In the genomic region with DNA sequence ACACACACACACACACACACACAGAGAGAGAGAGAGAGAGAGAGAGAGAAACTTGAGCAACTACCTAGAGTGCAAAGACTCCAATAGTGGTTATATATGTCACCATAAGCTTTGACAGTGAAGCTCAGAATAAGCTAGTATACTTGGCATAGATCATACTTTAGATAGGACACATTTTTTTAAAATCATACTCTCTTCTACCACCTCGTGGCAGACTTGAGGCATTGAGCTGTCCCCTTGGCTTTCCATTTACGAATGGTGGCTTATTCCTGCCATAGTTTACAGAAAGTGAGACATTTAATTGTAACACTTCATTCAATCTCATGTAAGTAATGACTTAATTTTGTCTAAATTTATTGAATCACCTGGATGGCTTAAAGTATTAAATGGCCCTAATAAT, we compare ENCODE assay signal across 7 cellular contexts.
A peak's percentile ranks its signal among the peaks of the same experiment; 100 is the strongest.
DNase-seq lines count a peak whose midpoint lies in the region; ATAC-seq, FAIRE-seq and TF ChIP-seq lines count a peak whose summit lies in the region.

No MANE protein-coding gene starts in this region.

- H3K4me2 ChIP-seq in GM12878 (ENCODE audit: control insufficient read depth, insufficient read depth) (no peak overlapping the region), osteoblast (ENCODE audit: insufficient read depth, low read length) (no peak overlapping the region)

- no TSS peak for BruUV-seq in GM12878 (replicated peaks; lab: Mats Ljungman, UMichigan)

- H2AFZ ChIP-seq in GM12878 (ENCODE audit: control insufficient read depth, low read depth, low read length) (no peak overlapping the region), osteoblast (ENCODE audit: low read length) (no peak overlapping the region)

- H3K9ac ChIP-seq in GM12878 (ENCODE audit: control insufficient read depth, insufficient read depth, low read length) = no peak overlapping the region

- H3K79me2 ChIP-seq in GM12878 (ENCODE audit: control insufficient read depth, insufficient read depth, low read length) (no peaks in the 10 kb centered on the region), osteoblast (ENCODE audit: insufficient read depth, low read length) (no peaks in the 10 kb centered on the region)

- H3K4me1 ChIP-seq in GM12878 (ENCODE audit: control insufficient read depth, insufficient read depth, low read length) (no peaks in the 10 kb centered on the region), osteoblast (ENCODE audit: insufficient read depth, low read length) (no peaks in the 10 kb centered on the region)

- H4K20me1 ChIP-seq in GM12878 (ENCODE audit: control insufficient read depth, insufficient read depth) (no peaks in the 10 kb centered on the region), osteoblast (ENCODE audit: insufficient read depth, low read length) (no peaks in the 10 kb centered on the region)

- SMC1A ChIA-PET in GM12878 (lab: Charles Lee; ENCODE audit: uncharacterized antibody, unreplicated experiment) = interaction anchor here (0.7 to 2.0 kb wide), 14 partner anchors 12 to 312 kb away, joined by 3 to 22 read pairs (median 4); no protein-coding TSS in a partner anchor

- TF ChIP-seq CTCF in GM12864 (IDR thresholded peaks at IDR 0.05; ENCODE audit: low read depth, low read length, missing control alignments) (peak; percentile 66), GM12878 (IDR thresholded peaks at IDR 0.05 in 2 of 3, conservative IDR thresholded peaks at IDR 0.05 in 1 of 3; ENCODE audit: control insufficient read depth in 2 of 3, extremely low read depth in 1 of 3, insufficient read depth in 1 of 3, low read depth in 3 of 3, low read length in 3 of 3) (peak; percentile 27 to 45 (median 28); a peak in 4 of 6 replicates), osteoblast (IDR thresholded peaks at IDR 0.05; ENCODE audit: extremely low read depth, low read depth, low read length) (peak; percentile 18)

- peak; percentile 24 for DNase-seq in GM12864 (ENCODE audit: low read depth)
- no peak for DNase-seq in GM12878 (ENCODE audit: low read depth, low spot score)
- no peak for DNase-seq in osteoblast (ENCODE audit: insufficient read length, low spot score, missing footprints)
- DNase-seq in NCI-H1048 (lab: John Stamatoyannopoulos, UW) = no peak
- DNase-seq in OCI-M2 (lab: John Stamatoyannopoulos, UW; ENCODE audit: unreplicated experiment) = no peak

- FAIRE-seq in GM12878 (lab: Jason Lieb, UNC) = no peak

- H3K27ac ChIP-seq in GM12878 (ENCODE audit: control insufficient read depth, insufficient read depth) (no peak overlapping the region), osteoblast (ENCODE audit: low read depth, low read length) (no peak overlapping the region)

- no peak for TF ChIP-seq POLR2A in GM12878 (IDR thresholded peaks at IDR 0.05; ENCODE audit: low read depth, low read length)

- in situ Hi-C loops in GM12878 (cut with MboI) = no loop called here

- H3K27me3 ChIP-seq in GM12878 (replicated peaks in 1 of 2; ENCODE audit: control insufficient read depth in 2 of 2, insufficient read depth in 2 of 2, low read length in 1 of 2) = no peaks in the 10 kb centered on the region
- no peaks in the 10 kb centered on the region for H3K27me3 ChIP-seq in osteoblast (ENCODE audit: insufficient read depth, low read length)

- intact Hi-C loops in GM12878 (cut with micrococcal nuclease; ENCODE audit: unreplicated experiment) = loop anchor here (1.0 kb wide), 1 partner anchor 311 kb away; no protein-coding TSS in a partner anchor

- 11% methylated on average over 2 of the region's 2 CpGs for WGBS in GM12878 (ENCODE audit: insufficient coverage, insufficient replicate concordance, low lambda C conversion rate, missing lambda C conversion rate)

- TF ChIP-seq EP300 in Ishikawa (IDR thresholded peaks at IDR 0.05; ENCODE audit: borderline replicate concordance) (no peak), GM12878 (IDR thresholded peaks at IDR 0.05; ENCODE audit: borderline replicate concordance in 1 of 2, control insufficient read depth in 1 of 2, low read depth in 2 of 2, low read length in 2 of 2) (no peak)

- H3K4me3 ChIP-seq in GM12864 (ENCODE audit: low read depth, low read length) (no peak overlapping the region), GM12878 (no peak overlapping the region), osteoblast (ENCODE audit: insufficient read depth, low read length) (no peak overlapping the region)

- no peaks in the 10 kb centered on the region for H3K36me3 ChIP-seq in GM12878 (ENCODE audit: control insufficient read depth in 2 of 2, insufficient read depth in 2 of 2, low read length in 1 of 2)
- no peaks in the 10 kb centered on the region for H3K36me3 ChIP-seq in osteoblast (ENCODE audit: insufficient read depth, low read length)

- H3K9me3 ChIP-seq in GM12878 (replicated peaks; ENCODE audit: control insufficient read depth, insufficient read depth, low read length) (no peaks in the 10 kb centered on the region), osteoblast (ENCODE audit: low read depth, low read length) (no peaks in the 10 kb centered on the region)

- CTCF ChIA-PET in GM12878 (lab: Yijun Ruan, JAX) = interaction anchor here (0.6 to 6.8 kb wide), 15 partner anchors 8 to 715 kb away, joined by 3 to 66 read pairs (median 4); no protein-coding TSS in a partner anchor

- RAD21 ChIA-PET in GM12878 (lab: Charles Lee; ENCODE audit: unreplicated experiment) = interaction anchor here (0.7 to 1.8 kb wide), 5 partner anchors 10 to 311 kb away, joined by 3 to 19 read pairs (median 3); no protein-coding TSS in a partner anchor

- peak; percentile 61 for TF ChIP-seq RAD21 in Ishikawa (IDR thresholded peaks at IDR 0.05; ENCODE audit: low read depth)
- TF ChIP-seq RAD21 in GM12878 (IDR thresholded peaks at IDR 0.05; ENCODE audit: insufficient read depth, low read depth, low read length) = peak; percentile 47

- POLR2A ChIA-PET in GM12878 (lab: Charles Lee) = interaction anchor here (0.6 kb wide), 1 partner anchor 310 kb away, joined by 3 read pairs; no protein-coding TSS in a partner anchor

- ATAC-seq in GM21423 (IDR thresholded peaks at IDR 0.05; ENCODE audit: unreplicated experiment) (peak; percentile 84), GM12878 (peak; percentile 73)

TF ChIP-seq in Ishikawa, 13 proteins besides CTCF, POLR2A, EP300 and RAD21:
- no peak for TF ChIP-seq CEBPB (IDR thresholded peaks at IDR 0.05)
- no peak for TF ChIP-seq EGR1 (IDR thresholded peaks at IDR 0.05)
- no peak for TF ChIP-seq TEAD4 (IDR thresholded peaks at IDR 0.05)
- TF ChIP-seq, protein P1, sequence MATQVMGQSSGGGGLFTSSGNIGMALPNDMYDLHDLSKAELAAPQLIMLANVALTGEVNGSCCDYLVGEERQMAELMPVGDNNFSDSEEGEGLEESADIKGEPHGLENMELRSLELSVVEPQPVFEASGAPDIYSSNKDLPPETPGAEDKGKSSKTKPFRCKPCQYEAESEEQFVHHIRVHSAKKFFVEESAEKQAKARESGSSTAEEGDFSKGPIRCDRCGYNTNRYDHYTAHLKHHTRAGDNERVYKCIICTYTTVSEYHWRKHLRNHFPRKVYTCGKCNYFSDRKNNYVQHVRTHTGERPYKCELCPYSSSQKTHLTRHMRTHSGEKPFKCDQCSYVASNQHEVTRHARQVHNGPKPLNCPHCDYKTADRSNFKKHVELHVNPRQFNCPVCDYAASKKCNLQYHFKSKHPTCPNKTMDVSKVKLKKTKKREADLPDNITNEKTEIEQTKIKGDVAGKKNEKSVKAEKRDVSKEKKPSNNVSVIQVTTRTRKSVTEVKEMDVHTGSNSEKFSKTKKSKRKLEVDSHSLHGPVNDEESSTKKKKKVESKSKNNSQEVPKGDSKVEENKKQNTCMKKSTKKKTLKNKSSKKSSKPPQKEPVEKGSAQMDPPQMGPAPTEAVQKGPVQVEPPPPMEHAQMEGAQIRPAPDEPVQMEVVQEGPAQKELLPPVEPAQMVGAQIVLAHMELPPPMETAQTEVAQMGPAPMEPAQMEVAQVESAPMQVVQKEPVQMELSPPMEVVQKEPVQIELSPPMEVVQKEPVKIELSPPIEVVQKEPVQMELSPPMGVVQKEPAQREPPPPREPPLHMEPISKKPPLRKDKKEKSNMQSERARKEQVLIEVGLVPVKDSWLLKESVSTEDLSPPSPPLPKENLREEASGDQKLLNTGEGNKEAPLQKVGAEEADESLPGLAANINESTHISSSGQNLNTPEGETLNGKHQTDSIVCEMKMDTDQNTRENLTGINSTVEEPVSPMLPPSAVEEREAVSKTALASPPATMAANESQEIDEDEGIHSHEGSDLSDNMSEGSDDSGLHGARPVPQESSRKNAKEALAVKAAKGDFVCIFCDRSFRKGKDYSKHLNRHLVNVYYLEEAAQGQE (IDR thresholded peaks at IDR 0.05; ENCODE audit: low read depth) = no peak
- TF ChIP-seq ZBTB7A (IDR thresholded peaks at IDR 0.05; ENCODE audit: low read depth) = no peak
- TF ChIP-seq YY1 (IDR thresholded peaks at IDR 0.05; ENCODE audit: low read depth) = no peak
- no peak for TF ChIP-seq NFIC (IDR thresholded peaks at IDR 0.05)

TF ChIP-seq in GM12878, 131 proteins besides CTCF, POLR2A, EP300 and RAD21:
- TF ChIP-seq SMC3 (IDR thresholded peaks at IDR 0.05; ENCODE audit: borderline replicate concordance, low read length) (peak; percentile 51; the same call in 1 of the 2 replicates), NBN (IDR thresholded peaks at IDR 0.05) (no peak), ZNF384 (IDR thresholded peaks at IDR 0.05; ENCODE audit: borderline replicate concordance, low read depth, low read length) (peak; percentile 21; the same call in 1 of the 2 replicates)
